1 cellular context compared by ENCODE assay signal in the genomic region with DNA sequence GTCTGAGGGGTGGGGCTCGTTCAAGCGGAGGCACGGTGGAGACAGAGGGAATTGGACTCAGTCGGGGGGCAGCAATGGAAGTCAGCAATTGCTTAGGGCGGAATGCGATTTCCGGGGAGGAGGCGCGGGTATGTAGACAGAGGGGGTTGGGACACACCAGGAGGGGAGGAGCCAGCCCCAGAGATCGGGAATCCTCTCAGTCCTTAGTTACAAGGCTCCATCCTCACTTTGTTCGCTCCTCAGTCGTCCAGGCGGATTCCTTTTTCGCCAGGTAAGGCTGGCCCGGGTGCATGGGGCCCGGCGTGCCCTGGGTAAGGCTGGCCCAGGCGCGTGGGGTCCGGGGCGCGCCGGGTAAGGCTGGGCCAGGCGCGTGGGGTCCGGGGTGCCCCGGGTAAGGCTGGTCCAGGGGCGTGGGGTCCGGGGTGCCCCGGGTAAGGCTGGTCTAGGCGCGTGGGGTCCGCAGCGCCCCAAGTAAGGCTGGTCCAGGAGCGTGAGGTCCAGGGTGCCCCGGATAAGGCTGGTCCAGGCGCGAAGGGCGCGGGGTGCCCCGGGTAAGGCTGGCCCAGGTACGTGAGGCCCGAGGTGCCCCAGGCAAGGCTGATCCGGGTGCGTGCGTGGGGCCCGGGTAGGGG.
A peak's percentile ranks its signal among the peaks of the same experiment; 100 is the strongest.
TF ChIP-seq lines count a peak whose summit lies in the region.

A gene with protein sequence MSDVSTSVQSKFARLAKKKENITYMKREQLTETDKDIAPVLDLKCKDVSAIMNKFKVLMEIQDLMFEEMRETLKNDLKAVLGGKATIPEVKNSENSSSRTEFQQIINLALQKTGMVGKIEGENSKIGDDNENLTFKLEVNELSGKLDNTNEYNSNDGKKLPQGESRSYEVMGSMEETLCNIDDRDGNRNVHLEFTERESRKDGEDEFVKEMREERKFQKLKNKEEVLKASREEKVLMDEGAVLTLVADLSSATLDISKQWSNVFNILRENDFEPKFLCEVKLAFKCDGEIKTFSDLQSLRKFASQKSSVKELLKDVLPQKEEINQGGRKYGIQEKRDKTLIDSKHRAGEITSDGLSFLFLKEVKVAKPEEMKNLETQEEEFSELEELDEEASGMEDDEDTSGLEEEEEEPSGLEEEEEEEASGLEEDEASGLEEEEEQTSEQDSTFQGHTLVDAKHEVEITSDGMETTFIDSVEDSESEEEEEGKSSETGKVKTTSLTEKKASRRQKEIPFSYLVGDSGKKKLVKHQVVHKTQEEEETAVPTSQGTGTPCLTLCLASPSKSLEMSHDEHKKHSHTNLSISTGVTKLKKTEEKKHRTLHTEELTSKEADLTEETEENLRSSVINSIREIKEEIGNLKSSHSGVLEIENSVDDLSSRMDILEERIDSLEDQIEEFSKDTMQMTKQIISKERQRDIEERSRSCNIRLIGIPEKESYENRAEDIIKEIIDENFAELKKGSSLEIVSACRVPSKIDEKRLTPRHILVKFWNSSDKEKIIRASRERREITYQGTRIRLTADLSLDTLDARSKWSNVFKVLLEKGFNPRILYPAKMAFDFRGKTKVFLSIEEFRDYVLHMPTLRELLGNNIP (plus strand): TSS at position 199 of the 632 bp plus-strand sequence. CDS start 11,780 bp downstream, outside the sequence.

TF ChIP-seq in GM23338, 12 proteins besides CTCF, POLR2A, EP300 and RAD21 (continued from another document):
- TF ChIP-seq, protein P1, sequence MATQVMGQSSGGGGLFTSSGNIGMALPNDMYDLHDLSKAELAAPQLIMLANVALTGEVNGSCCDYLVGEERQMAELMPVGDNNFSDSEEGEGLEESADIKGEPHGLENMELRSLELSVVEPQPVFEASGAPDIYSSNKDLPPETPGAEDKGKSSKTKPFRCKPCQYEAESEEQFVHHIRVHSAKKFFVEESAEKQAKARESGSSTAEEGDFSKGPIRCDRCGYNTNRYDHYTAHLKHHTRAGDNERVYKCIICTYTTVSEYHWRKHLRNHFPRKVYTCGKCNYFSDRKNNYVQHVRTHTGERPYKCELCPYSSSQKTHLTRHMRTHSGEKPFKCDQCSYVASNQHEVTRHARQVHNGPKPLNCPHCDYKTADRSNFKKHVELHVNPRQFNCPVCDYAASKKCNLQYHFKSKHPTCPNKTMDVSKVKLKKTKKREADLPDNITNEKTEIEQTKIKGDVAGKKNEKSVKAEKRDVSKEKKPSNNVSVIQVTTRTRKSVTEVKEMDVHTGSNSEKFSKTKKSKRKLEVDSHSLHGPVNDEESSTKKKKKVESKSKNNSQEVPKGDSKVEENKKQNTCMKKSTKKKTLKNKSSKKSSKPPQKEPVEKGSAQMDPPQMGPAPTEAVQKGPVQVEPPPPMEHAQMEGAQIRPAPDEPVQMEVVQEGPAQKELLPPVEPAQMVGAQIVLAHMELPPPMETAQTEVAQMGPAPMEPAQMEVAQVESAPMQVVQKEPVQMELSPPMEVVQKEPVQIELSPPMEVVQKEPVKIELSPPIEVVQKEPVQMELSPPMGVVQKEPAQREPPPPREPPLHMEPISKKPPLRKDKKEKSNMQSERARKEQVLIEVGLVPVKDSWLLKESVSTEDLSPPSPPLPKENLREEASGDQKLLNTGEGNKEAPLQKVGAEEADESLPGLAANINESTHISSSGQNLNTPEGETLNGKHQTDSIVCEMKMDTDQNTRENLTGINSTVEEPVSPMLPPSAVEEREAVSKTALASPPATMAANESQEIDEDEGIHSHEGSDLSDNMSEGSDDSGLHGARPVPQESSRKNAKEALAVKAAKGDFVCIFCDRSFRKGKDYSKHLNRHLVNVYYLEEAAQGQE (IDR thresholded peaks at IDR 0.05; ENCODE audit: unreplicated experiment), result peak; percentile 38
- TF ChIP-seq, protein P2, sequence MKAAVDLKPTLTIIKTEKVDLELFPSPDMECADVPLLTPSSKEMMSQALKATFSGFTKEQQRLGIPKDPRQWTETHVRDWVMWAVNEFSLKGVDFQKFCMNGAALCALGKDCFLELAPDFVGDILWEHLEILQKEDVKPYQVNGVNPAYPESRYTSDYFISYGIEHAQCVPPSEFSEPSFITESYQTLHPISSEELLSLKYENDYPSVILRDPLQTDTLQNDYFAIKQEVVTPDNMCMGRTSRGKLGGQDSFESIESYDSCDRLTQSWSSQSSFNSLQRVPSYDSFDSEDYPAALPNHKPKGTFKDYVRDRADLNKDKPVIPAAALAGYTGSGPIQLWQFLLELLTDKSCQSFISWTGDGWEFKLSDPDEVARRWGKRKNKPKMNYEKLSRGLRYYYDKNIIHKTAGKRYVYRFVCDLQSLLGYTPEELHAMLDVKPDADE (IDR thresholded peaks at IDR 0.05), result peak; percentile 83; the same call in 1 of the 2 replicates
- TF ChIP-seq EZH2 (IDR thresholded peaks at IDR 0.05; ENCODE audit: low read depth, unreplicated experiment), result no peak
- no peak for TF ChIP-seq JUNB (IDR thresholded peaks at IDR 0.05; ENCODE audit: unreplicated experiment)
- TF ChIP-seq NANOG (IDR thresholded peaks at IDR 0.05; ENCODE audit: borderline replicate concordance), result peak; percentile 71; the same call in 1 of the 2 replicates
